Comparison of ENCODE assay signal across 9 cellular contexts in the genomic region with DNA sequence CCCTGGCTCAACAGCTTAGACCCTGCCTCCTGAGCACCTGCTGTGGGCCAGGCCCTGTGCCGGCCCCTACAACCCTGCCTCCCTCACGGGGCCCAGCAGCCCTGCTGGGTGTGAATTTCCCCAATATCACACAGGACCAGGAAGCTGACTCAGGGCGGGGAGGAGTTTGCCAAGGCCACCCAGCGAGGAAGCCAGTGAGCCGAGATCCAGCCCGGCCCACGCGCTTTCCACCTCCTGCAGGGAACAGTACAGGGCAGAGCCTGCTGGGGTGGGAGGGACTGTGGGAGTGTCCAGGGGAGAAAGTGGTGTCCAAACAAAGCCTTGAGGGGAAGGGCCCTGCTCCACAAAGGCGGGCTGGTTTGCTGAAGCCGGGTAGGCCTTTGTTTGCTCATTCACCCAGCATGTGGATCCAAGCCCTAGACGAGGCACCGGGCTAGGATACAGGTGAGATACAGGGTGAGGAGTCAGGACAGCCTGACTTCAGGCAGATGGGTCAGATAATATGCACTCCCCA. TPM values are rescaled to one million over a fixed set of nuclear protein-coding genes. Genes with fewer than 3 reads are reported as not detected.
DNase-seq lines count a peak whose midpoint lies in the region; ATAC-seq and TF ChIP-seq lines count a peak whose summit lies in the region.
"Had no signal": no experiment of that assay in that cellular context is flagged by ENCODE, and none has a peak within 500 bp of the region (broad histone marks: within the 10 kb centered on the region; RNA-seq: fewer than 3 reads in every experiment).

No MANE protein-coding gene starts in this region.

- 0 out of 2 replicates have a peak, but pooled peaks cover 4% of the 10 kb centered on the region for H3K4me1 ChIP-seq in HEK293 (ENCODE audit: control insufficient read depth, insufficient read depth, low read length)

- no peaks in the 10 kb centered on the region for H3K36me3 Mint-ChIP-seq in T-helper 17 cell (ENCODE audit: low read depth)
- H3K36me3 Mint-ChIP-seq in glutamatergic neuron (ENCODE audit: unreplicated experiment) = no peaks in the 10 kb centered on the region
- H3K36me3 Mint-ChIP-seq: activated naive CD8-positive, alpha-beta T cell had no signal

- TF ChIP-seq CTCF in HEK293 (tag by site-specific recombination; IDR thresholded peaks at IDR 0.05) (no peak), foreskin fibroblast (IDR thresholded peaks at IDR 0.05; ENCODE audit: low read depth, low read length) (no peak), glutamatergic neuron (IDR thresholded peaks at IDR 0.05; ENCODE audit: partially characterized antibody, unreplicated experiment) (no peak)

- CTCF ChIA-PET in HEK293 (lab: Yijun Ruan, JAX) = interaction anchor here (0.6 kb wide), 1 partner anchor 45 kb away, joined by 5 read pairs; no protein-coding TSS in a partner anchor

- DNase-seq in 8988T (peak; percentile 75), T-helper 17 cell (no peak), foreskin fibroblast (peak; percentile 93), nucleus accumbens (lab: John Stamatoyannopoulos, UW) (peak in 29 of 56 donors; percentile 13 to 65 (median 30)), glutamatergic neuron (no peak)

- H3K27ac Mint-ChIP-seq in T-helper 17 cell (no peak overlapping the region), glutamatergic neuron (ENCODE audit: unreplicated experiment) (no peak overlapping the region)
- H3K27ac Mint-ChIP-seq: activated naive CD8-positive, alpha-beta T cell had no signal

- H3K4me1 Mint-ChIP-seq in T-helper 17 cell = no peaks in the 10 kb centered on the region
- H3K4me1 Mint-ChIP-seq in glutamatergic neuron (ENCODE audit: low read depth, unreplicated experiment) = no peaks in the 10 kb centered on the region

- H3K4me3 ChIP-seq in HEK293 (ENCODE audit: low read depth, low read length) = no peak overlapping the region
- H3K4me3 ChIP-seq in foreskin fibroblast (ENCODE audit: low read depth in 1 of 2, low read length in 2 of 2) = no peak overlapping the region

- ATAC-seq in T-helper 17 cell (peak; percentile 49), HG03135 (IDR thresholded peaks at IDR 0.05; ENCODE audit: unreplicated experiment) (no peak), HG02678 (IDR thresholded peaks at IDR 0.05; ENCODE audit: unreplicated experiment) (no peak)

- peak overlapping the region; percentile 16; the same call in 1 of the 2 replicates for H3K27ac ChIP-seq in HEK293 (ENCODE audit: extremely low read depth, low read depth, low read length)

- POLR2A ChIA-PET in HEK293 (lab: Yijun Ruan, JAX) = interaction anchor here (0.6 to 1.1 kb wide), 3 partner anchors 8 to 27 kb away, joined by 3 to 6 read pairs (median 5); partner anchors contain the start of gene RPL3

- H3K36me3 ChIP-seq in HEK293 (ENCODE audit: control insufficient read depth in 2 of 2, insufficient read depth in 1 of 2, low read length in 2 of 2) = no peaks in the 10 kb centered on the region

- H3K9me3 ChIP-seq in HEK293 (ENCODE audit: control insufficient read depth, insufficient read depth, low read depth, low read length) = no peaks in the 10 kb centered on the region
- no peaks in the 10 kb centered on the region for H3K9me3 ChIP-seq in T-helper 17 cell (ENCODE audit: control insufficient read depth, low read length, poor library complexity, severe bottlenecking)

- no peak overlapping the region for H3K4me3 Mint-ChIP-seq in T-helper 17 cell
- H3K4me3 Mint-ChIP-seq in glutamatergic neuron (ENCODE audit: unreplicated experiment) = no peak overlapping the region
- H3K4me3 Mint-ChIP-seq: activated naive CD8-positive, alpha-beta T cell had no signal

- H3K27me3 Mint-ChIP-seq in T-helper 17 cell (peaks cover 17% of the 10 kb centered on the region), glutamatergic neuron (ENCODE audit: unreplicated experiment) (peaks cover 6% of the 10 kb centered on the region)

- H3K9me3 Mint-ChIP-seq in glutamatergic neuron (ENCODE audit: unreplicated experiment) = no peaks in the 10 kb centered on the region

TF ChIP-seq in HEK293, 187 proteins besides CTCF, POLR2A, EP300 and RAD21 (continues in another document):
- TF ChIP-seq ZBTB6 (tag by site-specific recombination; IDR thresholded peaks at IDR 0.05) (no peak), ZNF645 (tag by site-specific recombination; IDR thresholded peaks at IDR 0.05) (no peak), ZNF660 (tag by site-specific recombination; IDR thresholded peaks at IDR 0.05) (no peak), GLIS2 (tag by site-specific recombination; IDR thresholded peaks at IDR 0.05) (peak; percentile 69), ZNF155 (tag by site-specific recombination; IDR thresholded peaks at IDR 0.05) (no peak), SCRT2 (tag by site-specific recombination; IDR thresholded peaks at IDR 0.05) (no peak), GFI1B (tag by site-specific recombination; IDR thresholded peaks at IDR 0.05) (no peak), MZF1 (tag by site-specific recombination; IDR thresholded peaks at IDR 0.05; ENCODE audit: borderline replicate concordance) (no peak)
- TF ChIP-seq, protein P1, sequence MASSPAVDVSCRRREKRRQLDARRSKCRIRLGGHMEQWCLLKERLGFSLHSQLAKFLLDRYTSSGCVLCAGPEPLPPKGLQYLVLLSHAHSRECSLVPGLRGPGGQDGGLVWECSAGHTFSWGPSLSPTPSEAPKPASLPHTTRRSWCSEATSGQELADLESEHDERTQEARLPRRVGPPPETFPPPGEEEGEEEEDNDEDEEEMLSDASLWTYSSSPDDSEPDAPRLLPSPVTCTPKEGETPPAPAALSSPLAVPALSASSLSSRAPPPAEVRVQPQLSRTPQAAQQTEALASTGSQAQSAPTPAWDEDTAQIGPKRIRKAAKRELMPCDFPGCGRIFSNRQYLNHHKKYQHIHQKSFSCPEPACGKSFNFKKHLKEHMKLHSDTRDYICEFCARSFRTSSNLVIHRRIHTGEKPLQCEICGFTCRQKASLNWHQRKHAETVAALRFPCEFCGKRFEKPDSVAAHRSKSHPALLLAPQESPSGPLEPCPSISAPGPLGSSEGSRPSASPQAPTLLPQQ (tag by site-specific recombination; IDR thresholded peaks at IDR 0.05) = peak; percentile 86
- TF ChIP-seq, protein P2, sequence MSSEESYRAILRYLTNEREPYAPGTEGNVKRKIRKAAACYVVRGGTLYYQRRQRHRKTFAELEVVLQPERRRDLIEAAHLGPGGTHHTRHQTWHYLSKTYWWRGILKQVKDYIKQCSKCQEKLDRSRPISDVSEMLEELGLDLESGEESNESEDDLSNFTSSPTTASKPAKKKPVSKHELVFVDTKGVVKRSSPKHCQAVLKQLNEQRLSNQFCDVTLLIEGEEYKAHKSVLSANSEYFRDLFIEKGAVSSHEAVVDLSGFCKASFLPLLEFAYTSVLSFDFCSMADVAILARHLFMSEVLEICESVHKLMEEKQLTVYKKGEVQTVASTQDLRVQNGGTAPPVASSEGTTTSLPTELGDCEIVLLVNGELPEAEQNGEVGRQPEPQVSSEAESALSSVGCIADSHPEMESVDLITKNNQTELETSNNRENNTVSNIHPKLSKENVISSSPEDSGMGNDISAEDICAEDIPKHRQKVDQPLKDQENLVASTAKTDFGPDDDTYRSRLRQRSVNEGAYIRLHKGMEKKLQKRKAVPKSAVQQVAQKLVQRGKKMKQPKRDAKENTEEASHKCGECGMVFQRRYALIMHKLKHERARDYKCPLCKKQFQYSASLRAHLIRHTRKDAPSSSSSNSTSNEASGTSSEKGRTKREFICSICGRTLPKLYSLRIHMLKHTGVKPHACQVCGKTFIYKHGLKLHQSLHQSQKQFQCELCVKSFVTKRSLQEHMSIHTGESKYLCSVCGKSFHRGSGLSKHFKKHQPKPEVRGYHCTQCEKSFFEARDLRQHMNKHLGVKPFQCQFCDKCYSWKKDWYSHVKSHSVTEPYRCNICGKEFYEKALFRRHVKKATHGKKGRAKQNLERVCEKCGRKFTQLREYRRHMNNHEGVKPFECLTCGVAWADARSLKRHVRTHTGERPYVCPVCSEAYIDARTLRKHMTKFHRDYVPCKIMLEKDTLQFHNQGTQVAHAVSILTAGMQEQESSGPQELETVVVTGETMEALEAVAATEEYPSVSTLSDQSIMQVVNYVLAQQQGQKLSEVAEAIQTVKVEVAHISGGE (tag by site-specific recombination; conservative IDR thresholded peaks at IDR 0.05; ENCODE audit: low read depth) = no peak

RNA-seq across cellular contexts. Expression of gene RPL3, which starts 26.8 kb away (rescaled TPM):
- total RNA-seq in T-helper 17 cell (1,000 to 10,000 TPM; 3,215 to 3,260 TPM), glutamatergic neuron (ENCODE audit: unreplicated experiment) (1,061 TPM)

RNA-seq across cellular contexts. Expression of gene PDGFB, which starts 47.8 kb away (rescaled TPM):
- total RNA-seq in T-helper 17 cell (1 to 10 TPM; 2.8 to 4.4 TPM), glutamatergic neuron (ENCODE audit: unreplicated experiment) (0.44 TPM)

RNA-seq across cellular contexts. Expression of gene SYNGR1, which starts 57.2 kb away (rescaled TPM):
- total RNA-seq in T-helper 17 cell = 1 to 10 TPM in 1 of 2 donors, under 1 TPM in 1; 0.47 to 1.1 TPM
- total RNA-seq in glutamatergic neuron (ENCODE audit: unreplicated experiment) = 49.5 TPM

Comparison
In these comparisons a context has a peak if more than half of its experiments do, and no peak if none do; other contexts are left out.
1. DNase-seq: peak in 8988T (single experiment), foreskin fibroblast (2 of 2) and nucleus accumbens (29 of 56); none in T-helper 17 cell (0 of 3) and glutamatergic neuron (single experiment).
2. RNA of gene SYNGR1, which starts 57.2 kb away (total RNA-seq): 49.5 TPM in glutamatergic neuron (single experiment); 0.47 to 1.1 TPM in T-helper 17 cell; every median in the first group is over 10 times any median in the second.